ENCODE assay signal across 9 cellular contexts in genomic region chr5:120464627-120465280, GRCh38. TPM values are rescaled to one million over a fixed set of nuclear protein-coding genes. Genes with fewer than 3 reads are reported as not detected.
A peak's percentile ranks its signal among the peaks of the same experiment; 100 is the strongest.
DNase-seq lines count a peak whose midpoint lies in the region; ATAC-seq, FAIRE-seq and TF ChIP-seq lines count a peak whose summit lies in the region.
"Had no signal": no experiment of that assay in that cellular context is flagged by ENCODE, and none has a peak within 500 bp of the region (broad histone marks: within the 10 kb centered on the region; RNA-seq: fewer than 3 reads in every experiment).

No MANE protein-coding gene starts in this region.

- no peak for FAIRE-seq in bronchial epithelial cell (lab: Jason Lieb, UNC)
- FAIRE-seq: TTC549 had no signal

- H3K27me3 ChIP-seq in bronchial epithelial cell (ENCODE audit: control insufficient read depth, insufficient read depth, low read length) (peaks cover 14% of the 10 kb centered on the region), spleen (replicated peaks in 1 of 7) (peaks cover 0 to 35% (median 21%) of the 10 kb centered on the region in 7 donors)

- H3K4me3 ChIP-seq in GM08714 (ENCODE audit: low read length) (peak overlapping the region; percentile 39; the same call in 1 of the 2 replicates), bronchial epithelial cell (ENCODE audit: low read depth, low read length) (peak overlapping the region; percentile 34), spleen (peak overlapping the region; percentile 18 to 73 (median 44))

- peak overlapping the region in 7 of 8 donors; percentile 25 to 70 (median 44) for H3K27ac ChIP-seq in spleen

- H3K9me3 ChIP-seq in spleen: no peaks in the 10 kb centered on the region

- peak; percentile 78 for DNase-seq in M059J (ENCODE audit: low read depth)
- DNase-seq in bronchial epithelial cell (ENCODE audit: low read depth): no peak
- DNase-seq in iris pigment epithelial cell (ENCODE audit: low read depth): peak; percentile 72
- DNase-seq in spleen: peak; percentile 75
- DNase-seq in mucosa of gallbladder (ENCODE audit: low spot score): no peak
- no peak for DNase-seq in activated effector memory CD4-positive, alpha-beta T cell treated with Interleukin-2 at 50 U/mL for 16 hours

- H3K36me3 ChIP-seq in bronchial epithelial cell (ENCODE audit: control insufficient read depth, insufficient read depth, low read length): no peaks in the 10 kb centered on the region
- H3K36me3 ChIP-seq in spleen: no peaks in the 10 kb centered on the region

- 0 to 4% (median 1%) methylated on average over 22 to 24 of the region's 24 CpGs for WGBS in spleen, 5 donors

- intact Hi-C loops in spleen (cut with DNase I; ENCODE audit: low total_unique reads): no loop called here

- no peak for TF ChIP-seq POLR2A in spleen (IDR thresholded peaks at IDR 0.05)

- no peak for ATAC-seq in HG03139 (IDR thresholded peaks at IDR 0.05; ENCODE audit: unreplicated experiment)

- H3K4me1 ChIP-seq in spleen: peaks cover 0 to 35% (median 29%) of the 10 kb centered on the region in 6 donors

- TF ChIP-seq CTCF in bronchial epithelial cell (IDR thresholded peaks at IDR 0.05; ENCODE audit: insufficient read depth, low read length, severe bottlenecking) (no peak), spleen (IDR thresholded peaks at IDR 0.05 in 8 of 11, conservative IDR thresholded peaks at IDR 0.05 in 3 of 11) (no peak)

RNA-seq across cellular contexts. Expression of gene PRR16, which starts 0.7 kb away (rescaled TPM):
- 16.5 and 20.8 TPM in 2 replicates for total RNA-seq in M059J (2014; rRNA removed; shearing (Covaris generic))
- total RNA-seq in bronchial epithelial cell: 0.53 TPM in 1 of 2 replicates, not detected in the other
- 1 to 10 TPM; 1.3 to 4.5 (median 3.0) TPM for total RNA-seq in spleen
- 1 to 10 TPM in 2 of 3 donors, under 1 TPM in 1; 0.61 to 1.7 (median 1.1) TPM for polyA plus RNA-seq in spleen
- total RNA-seq in mucosa of gallbladder: 4.9 TPM

Comparison
In these comparisons a context has a peak if more than half of its experiments do, and no peak if none do; other contexts are left out.
1. DNase-seq: peak in M059J (single experiment), iris pigment epithelial cell (single experiment) and spleen (single experiment); none in bronchial epithelial cell (single experiment), mucosa of gallbladder (single experiment) and activated effector memory CD4-positive, alpha-beta T cell treated with Interleukin-2 at 50 U/mL for 16 hours (single experiment).
2. Peak in every context shown above with its lines, with median percentiles within 50 percentile points of each other: H3K4me3 ChIP-seq.